Comparison of ENCODE assay signal across 15 cellular contexts in genomic region chr10:1364151-1364910, GRCh38.
"Had no signal": no experiment of that assay in that cellular context is flagged by ENCODE, and none has a peak within 500 bp of the region (broad histone marks: within the 10 kb centered on the region; RNA-seq: fewer than 3 reads in every experiment).

No MANE protein-coding gene starts in this region.

- DNase-seq: activated CD4-positive, alpha-beta T cell treated with anti-CD3 and anti-CD28 coated beads for 48 hours; activated T-cell treated with anti-CD3 and anti-CD28 coated beads, Interleukin-2, amount 50 U/mL, for 72 hours; aorta; effector CD4-positive, alpha-beta T cell; immature natural killer cell; mesendoderm; ovary; stimulated activated CD4-positive, alpha-beta T cell treated with anti-CD3 and anti-CD28 coated beads, Interleukin-15, amount 100 ng/mL, for 24 hours; stimulated activated CD4-positive, alpha-beta T cell treated with anti-CD3 and anti-CD28 coated beads, Interleukin-4, amount 100 ng/mL, for 24 hours; stimulated activated naive CD8-positive, alpha-beta T cell treated with anti-CD3 and anti-CD28 coated beads, Interleukin-15, amount 100 ng/mL, for 72 hours; testis had no signal

- H3K4me3 ChIP-seq: ovary had no signal

- H3K4me3 Mint-ChIP-seq: activated T-cell treated with anti-CD3 and anti-CD28 coated beads, Interleukin-2, amount 50 U/mL, for 72 hours; immature natural killer cell; stimulated activated naive CD8-positive, alpha-beta T cell treated with anti-CD3 and anti-CD28 coated beads, Interleukin-15, amount 100 ng/mL, for 72 hours; T-helper 1 cell treated with Interleukin-12 subunit alpha and Interleukin-12 subunit beta and Interleukin-4 antibody, amounts not matched to agents 30 μg/mL and 1 μg/mL, for 36 hours; WTC11 had no signal

- H3K4me1 Mint-ChIP-seq: immature natural killer cell had no signal

- H3K36me3 Mint-ChIP-seq: immature natural killer cell, WTC11 had no signal

- H3K9me3 Mint-ChIP-seq: activated T-cell treated with anti-CD3 and anti-CD28 coated beads, Interleukin-2, amount 50 U/mL, for 72 hours; immature natural killer cell; stimulated activated naive CD8-positive, alpha-beta T cell treated with anti-CD3 and anti-CD28 coated beads, Interleukin-15, amount 100 ng/mL, for 72 hours; T-helper 1 cell treated with Interleukin-12 subunit alpha and Interleukin-12 subunit beta and Interleukin-4 antibody, amounts not matched to agents 30 μg/mL and 1 μg/mL, for 36 hours; WTC11 had no signal

- H3K36me3 ChIP-seq: ovary had no signal

- H3K27ac Mint-ChIP-seq: activated T-cell treated with anti-CD3 and anti-CD28 coated beads, Interleukin-2, amount 50 U/mL, for 72 hours; immature natural killer cell; T-helper 1 cell treated with Interleukin-12 subunit alpha and Interleukin-12 subunit beta and Interleukin-4 antibody, amounts not matched to agents 30 μg/mL and 1 μg/mL, for 36 hours; WTC11 had no signal

- ATAC-seq: activated T-cell treated with anti-CD3 and anti-CD28 coated beads, Interleukin-2, amount 50 U/mL, for 72 hours; WTC11 had no signal

- FAIRE-seq: colon, endothelial cell of umbilical vein had no signal

- H3K27me3 ChIP-seq: ovary, testis had no signal
